In the genomic region with DNA sequence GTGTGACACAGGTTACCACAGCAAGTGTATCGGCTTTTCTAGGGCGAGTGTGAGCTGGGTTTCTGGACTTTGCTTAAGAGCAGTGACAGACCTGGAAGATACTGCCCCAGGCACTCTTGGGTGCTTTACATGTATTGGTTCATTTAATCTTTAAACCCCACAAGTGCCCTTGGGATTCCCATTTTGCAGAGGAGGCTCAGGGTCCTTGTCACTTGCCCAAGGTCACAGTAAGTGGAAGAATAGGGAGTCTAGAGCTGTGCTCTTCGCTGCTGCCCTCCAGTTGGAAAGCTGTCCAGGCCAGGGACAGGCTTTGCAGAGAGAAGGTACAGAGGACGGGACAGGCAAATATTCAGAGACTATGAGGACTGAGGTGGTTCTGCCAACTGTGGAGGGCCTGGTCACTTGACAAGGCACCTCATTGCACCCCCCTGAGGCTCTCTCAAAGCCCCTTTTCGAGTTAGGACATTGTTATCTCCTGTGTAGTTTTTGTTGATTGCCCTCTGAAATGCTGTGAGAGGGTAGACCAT, we compare ENCODE assay signal across 10 cellular contexts. TPM values are rescaled to one million over a fixed set of nuclear protein-coding genes. Genes with fewer than 3 reads are reported as not detected.
DNase-seq lines count a peak whose midpoint lies in the region; ATAC-seq and TF ChIP-seq lines count a peak whose summit lies in the region.
"Had no signal": no experiment of that assay in that cellular context is flagged by ENCODE, and none has a peak within 500 bp of the region (broad histone marks: within the 10 kb centered on the region; RNA-seq: fewer than 3 reads in every experiment).

No MANE protein-coding gene starts in this region.

- no peak for TF ChIP-seq CTCF in OCI-LY3 (IDR thresholded peaks at IDR 0.05; ENCODE audit: low read depth, low read length)
- TF ChIP-seq CTCF in brain microvascular endothelial cell (IDR thresholded peaks at IDR 0.05; ENCODE audit: low read depth, low read length, missing control alignments) = no peak

- ATAC-seq in GM18498 (IDR thresholded peaks at IDR 0.05; ENCODE audit: unreplicated experiment) = no peak

- no peak overlapping the region for H3K4me3 ChIP-seq in CD4-positive, alpha-beta memory T cell (ENCODE audit: low read length in 2 of 2)
- no peak overlapping the region for H3K4me3 ChIP-seq in OCI-LY3 (ENCODE audit: low read length)
- H3K4me3 ChIP-seq in rectal smooth muscle tissue (ENCODE audit: low read length) = no peak overlapping the region
- H3K4me3 ChIP-seq in brain microvascular endothelial cell (ENCODE audit: low read depth, low read length) = no peak overlapping the region

- H2AFZ ChIP-seq in OCI-LY3 (ENCODE audit: low read depth, low read length) = no peak overlapping the region

- H3K36me3 Mint-ChIP-seq in CD4-positive, alpha-beta memory T cell = peaks cover 10% of the 10 kb centered on the region in 2 donors

- H3K27me3 ChIP-seq in CD4-positive, alpha-beta memory T cell (ENCODE audit: insufficient read depth, low read length) = no peaks in the 10 kb centered on the region
- H3K27me3 ChIP-seq in OCI-LY3 (ENCODE audit: low read depth, low read length) = no peaks in the 10 kb centered on the region
- H3K27me3 ChIP-seq in rectal smooth muscle tissue (ENCODE audit: control insufficient read depth, insufficient read depth, low read length) = no peaks in the 10 kb centered on the region
- H3K27me3 ChIP-seq in brain microvascular endothelial cell (replicated peaks) = no peaks in the 10 kb centered on the region

- H3K4me2 ChIP-seq in OCI-LY3 (ENCODE audit: low read length) = peak overlapping the region; percentile 60

- no peaks in the 10 kb centered on the region for H3K36me3 ChIP-seq in CD4-positive, alpha-beta memory T cell (ENCODE audit: insufficient read depth, low read length)
- peaks cover 46% of the 10 kb centered on the region for H3K36me3 ChIP-seq in OCI-LY3 (replicated peaks; ENCODE audit: low read depth, low read length)
- no peaks in the 10 kb centered on the region for H3K36me3 ChIP-seq in rectal smooth muscle tissue (ENCODE audit: control insufficient read depth, insufficient read depth, low read length)
- H3K36me3 ChIP-seq in brain microvascular endothelial cell (replicated peaks) = no peaks in the 10 kb centered on the region

- H3K4me1 Mint-ChIP-seq in CD4-positive, alpha-beta memory T cell = peaks cover 41 to 80% (median 51%) of the 10 kb centered on the region in 4 donors

- CTCF ChIA-PET in CD4-positive, alpha-beta memory T cell (lab: Charles Lee; ENCODE audit: partially characterized antibody) = interaction anchor here (1.0 to 5.0 kb wide), 6 partner anchors 23 to 58 kb away, joined by 4 to 74 read pairs (median 47); a partner anchor contains a TSS

- H4K20me1 ChIP-seq in OCI-LY3 (ENCODE audit: insufficient read depth, low read length) = no peaks in the 10 kb centered on the region

- H3K27ac Mint-ChIP-seq in CD4-positive, alpha-beta memory T cell = peak overlapping the region; percentile 14 to 94 (median 80)

- no peaks in the 10 kb centered on the region for H3K9me3 ChIP-seq in CD4-positive, alpha-beta memory T cell (ENCODE audit: control insufficient read depth in 1 of 2, low read length in 2 of 2)
- no peaks in the 10 kb centered on the region for H3K9me3 ChIP-seq in OCI-LY3 (ENCODE audit: insufficient read depth, low read length)

- intact Hi-C loops in CD4-positive, alpha-beta memory T cell (cut with micrococcal nuclease) = loop anchor here (5.0 kb wide), 1 partner anchor 39 kb away; no protein-coding TSS in a partner anchor

- peaks cover 83% of the 10 kb centered on the region for H3K4me1 ChIP-seq in CD4-positive, alpha-beta memory T cell (ENCODE audit: insufficient read depth, low read length)
- H3K4me1 ChIP-seq in OCI-LY3 (ENCODE audit: low read length) (peaks cover 52% of the 10 kb centered on the region), rectal smooth muscle tissue (ENCODE audit: control insufficient read depth, insufficient read depth, low read length) (peaks cover 23% of the 10 kb centered on the region)

- H3K9ac ChIP-seq in OCI-LY3 (ENCODE audit: low read length) = peak overlapping the region; percentile 65; the same call in 1 of the 2 replicates
- H3K9ac ChIP-seq in rectal smooth muscle tissue (ENCODE audit: low read length) = no peak overlapping the region

- H3K4me3 Mint-ChIP-seq in CD4-positive, alpha-beta memory T cell = peak overlapping the region in 4 of 8 donors; percentile 0 to 36 (median 26)

- POLR2A ChIA-PET in CD4-positive, alpha-beta memory T cell (lab: Charles Lee; ENCODE audit: partially characterized antibody) = interaction anchor here (1.2 to 9.3 kb wide), 7 partner anchors 11 to 75 kb away, joined by 3 to 140 read pairs (median 29); a partner anchor contains a TSS

- no peaks in the 10 kb centered on the region for H3K9me3 Mint-ChIP-seq in CD4-positive, alpha-beta memory T cell

- H3K27me3 Mint-ChIP-seq in CD4-positive, alpha-beta memory T cell = no peaks in the 10 kb centered on the region

- no peak overlapping the region for H3K27ac ChIP-seq in CD4-positive, alpha-beta memory T cell (ENCODE audit: low read depth, low read length)
- peak overlapping the region; percentile 92 for H3K27ac ChIP-seq in OCI-LY3 (ENCODE audit: low read length)
- H3K27ac ChIP-seq in cingulate gyrus (ENCODE audit: low read depth, low read length) = peak overlapping the region; percentile 29
- H3K27ac ChIP-seq in rectal smooth muscle tissue (ENCODE audit: low read depth, low read length) = peak overlapping the region; percentile 55
- no peak overlapping the region for H3K27ac ChIP-seq in brain microvascular endothelial cell

- no peak for DNase-seq in CD4-positive, alpha-beta memory T cell
- no peak for DNase-seq in CD1c-positive myeloid dendritic cell (ENCODE audit: extremely low spot score)
- no peak for DNase-seq in brain microvascular endothelial cell
- DNase-seq in AG08395 (ENCODE audit: low spot score) = no peak
- DNase-seq: effector memory CD4-positive, alpha-beta T cell; NCI-H1930 had no signal

- H3K79me2 ChIP-seq in OCI-LY3 (ENCODE audit: low read length) = peaks cover 51% of the 10 kb centered on the region

- in situ Hi-C loops in brain microvascular endothelial cell (cut with HindIII; ENCODE audit: low pct_ligation_motif_present, low sequenced_read_pairs) = no loop called here

RNA-seq across cellular contexts. Expression of a gene that starts 42.4 kb away (rescaled TPM):
- 10 to 100 TPM; 31.9 to 32.2 TPM for total RNA-seq in CD4-positive, alpha-beta memory T cell
- 1 to 10 TPM; 3.7 to 8.0 TPM for polyA plus RNA-seq in CD4-positive, alpha-beta memory T cell

RNA-seq across cellular contexts. Expression of a gene that starts 57.9 kb away (rescaled TPM):
- 10 to 100 TPM; 35.3 to 36.0 TPM for total RNA-seq in CD4-positive, alpha-beta memory T cell
- 100 to 1,000 TPM; 107 to 182 TPM for polyA plus RNA-seq in CD4-positive, alpha-beta memory T cell

Comparison
In these comparisons a context has a peak if more than half of its experiments do, and no peak if none do; other contexts are left out.
1. H3K27ac ChIP-seq: peak in OCI-LY3 (single experiment), cingulate gyrus (single experiment) and rectal smooth muscle tissue (single experiment); none in CD4-positive, alpha-beta memory T cell (single experiment) and brain microvascular endothelial cell (single experiment).